Comparison of ENCODE assay signal across 2 cellular contexts in genomic region chr1:18701183-18701582, GRCh38.
TF ChIP-seq lines count a peak whose summit lies in the region.

No MANE protein-coding gene starts in this region.

TF ChIP-seq in K562, 482 proteins besides CTCF, POLR2A, EP300 and RAD21:
- TF ChIP-seq ZBTB43 (CRISPR knock-in tag; IDR thresholded peaks at IDR 0.05) = peak; percentile 97
- TF ChIP-seq FOXJ3 (CRISPR knock-in tag; IDR thresholded peaks at IDR 0.05) = no peak
- no peak for TF ChIP-seq FOXO4 (CRISPR knock-in tag; IDR thresholded peaks at IDR 0.05)
- peak; percentile 75; the same call in 1 of the 2 replicates for TF ChIP-seq MYNN (IDR thresholded peaks at IDR 0.05)
- no peak for TF ChIP-seq MYNN (CRISPR knock-in tag; IDR thresholded peaks at IDR 0.05)

TF ChIP-seq in H1, 55 proteins besides CTCF, POLR2A, EP300 and RAD21 (continued from another document):
- no peak for TF ChIP-seq E2F6 (IDR thresholded peaks at IDR 0.05)
- no peak for TF ChIP-seq RNF2 (IDR thresholded peaks at IDR 0.05; ENCODE audit: borderline replicate concordance, low read depth, low read length, missing control alignments, poor library complexity, severe bottlenecking)
- TF ChIP-seq CHD1 (IDR thresholded peaks at IDR 0.05; ENCODE audit: low read depth, low read length) = no peak
- no peak for TF ChIP-seq USF2 (IDR thresholded peaks at IDR 0.05; ENCODE audit: low read length)
- TF ChIP-seq RBBP5 (IDR thresholded peaks at IDR 0.05; ENCODE audit: borderline replicate concordance, low read depth, low read length) = no peak
- TF ChIP-seq CTBP2 (IDR thresholded peaks at IDR 0.05; ENCODE audit: borderline replicate concordance, insufficient read depth, insufficient read length, low read length) = no peak
- TF ChIP-seq TBP (IDR thresholded peaks at IDR 0.05; ENCODE audit: low read depth, low read length) = no peak
- TF ChIP-seq ATF3 (IDR thresholded peaks at IDR 0.05; ENCODE audit: insufficient read depth, low read depth, low read length) = no peak
- no peak for TF ChIP-seq CBX8 (IDR thresholded peaks at IDR 0.05; ENCODE audit: borderline replicate concordance, low read depth, low read length)
- no peak for TF ChIP-seq TEAD4 (IDR thresholded peaks at IDR 0.05; ENCODE audit: low read depth, low read length)
- no peak for TF ChIP-seq BRCA1 (IDR thresholded peaks at IDR 0.05; ENCODE audit: low read depth, low read length)
- no peak for TF ChIP-seq GTF2F1 (IDR thresholded peaks at IDR 0.05; ENCODE audit: borderline replicate concordance, low read depth, low read length)
- no peak for TF ChIP-seq CHD7 (IDR thresholded peaks at IDR 0.05; ENCODE audit: insufficient replicate concordance, low read length)
